In genomic region chr1:22837332-22837731, GRCh38 we compare ENCODE assay signal across 19 cellular contexts.
A peak's percentile ranks its signal among the peaks of the same experiment; 100 is the strongest.
DNase-seq lines count a peak whose midpoint lies in the region; ATAC-seq, FAIRE-seq and TF ChIP-seq lines count a peak whose summit lies in the region.
"Had no signal": no experiment of that assay in that cellular context is flagged by ENCODE, and none has a peak within 500 bp of the region (broad histone marks: within the 10 kb centered on the region; RNA-seq: fewer than 3 reads in every experiment).

No MANE protein-coding gene starts in this region.

- H3K9me3 ChIP-seq in HEK293 (ENCODE audit: control insufficient read depth, insufficient read depth, low read depth, low read length) (no peaks in the 10 kb centered on the region), astrocyte (ENCODE audit: insufficient read depth, low read depth, low read length) (no peaks in the 10 kb centered on the region), T-helper 17 cell (ENCODE audit: control insufficient read depth, low read length, poor library complexity, severe bottlenecking) (no peaks in the 10 kb centered on the region)
- H3K9me3 ChIP-seq: BLaER1 treated with 17β-estradiol and CSF1 and Interleukin-3, amounts not matched to agents 10 nM and 100 nM; HAP-1 had no signal

- H3K79me2 ChIP-seq in astrocyte (ENCODE audit: insufficient read depth, low read length), result no peaks in the 10 kb centered on the region

- H3K36me3 ChIP-seq in HEK293 (ENCODE audit: control insufficient read depth in 2 of 2, insufficient read depth in 1 of 2, low read length in 2 of 2) (no peaks in the 10 kb centered on the region), astrocyte (ENCODE audit: insufficient read depth, low read length) (no peaks in the 10 kb centered on the region), H7 (replicated peaks; ENCODE audit: control insufficient read depth, insufficient read depth, low read length) (no peaks in the 10 kb centered on the region)
- H3K36me3 ChIP-seq: BLaER1 treated with 17β-estradiol and CSF1 and Interleukin-3, amounts not matched to agents 10 nM and 100 nM; HAP-1 had no signal

- no peak overlapping the region for H3K9ac ChIP-seq in astrocyte (ENCODE audit: low read length)
- H3K9ac ChIP-seq: BLaER1 treated with 17β-estradiol and CSF1 and Interleukin-3, amounts not matched to agents 10 nM and 100 nM had no signal

- no peak overlapping the region for H3K4me3 ChIP-seq in HEK293 (ENCODE audit: low read depth, low read length)
- no peak overlapping the region for H3K4me3 ChIP-seq in astrocyte (ENCODE audit: insufficient read depth, low read depth, low read length)
- no peak overlapping the region for H3K4me3 ChIP-seq in fibroblast of villous mesenchyme (ENCODE audit: low read depth, low read length)
- no peak overlapping the region for H3K4me3 ChIP-seq in H7 (ENCODE audit: insufficient read depth, low read depth, low read length)
- H3K4me3 ChIP-seq: BLaER1 treated with 17β-estradiol and CSF1 and Interleukin-3, amounts not matched to agents 10 nM and 100 nM; GM12878; HAP-1 had no signal

- DNase-seq in astrocyte (ENCODE audit: low read depth) (no peak), fibroblast of villous mesenchyme (ENCODE audit: low read depth) (peak; percentile 28), H7 (no peak), T-helper 17 cell (no peak), NCI-H1092 treated with DMSO at 0.1 percent for 48 hours (lab: John Stamatoyannopoulos, UW) (no peak)
- DNase-seq: Calu3; CD8-positive, alpha-beta T cell; DMS53; DND-41; EL; GOT3 had no signal

- H3K9me3 Mint-ChIP-seq in astrocyte (ENCODE audit: unreplicated experiment), result peaks cover 4% of the 10 kb centered on the region
- H3K9me3 Mint-ChIP-seq in nephron, result no peaks in the 10 kb centered on the region
- H3K9me3 Mint-ChIP-seq: CD8-positive, alpha-beta T cell had no signal

- H2AFZ ChIP-seq in astrocyte (ENCODE audit: low read depth, low read length), result no peak overlapping the region

- H3K4me2 ChIP-seq in astrocyte (ENCODE audit: low read length), result no peak overlapping the region
- H3K4me2 ChIP-seq: BLaER1 treated with 17β-estradiol and CSF1 and Interleukin-3, amounts not matched to agents 10 nM and 100 nM had no signal

- FAIRE-seq in astrocyte (lab: Jason Lieb, UNC), result peak; percentile 17
- FAIRE-seq: GM12878, HTR-8/SVneo had no signal

- H3K27ac Mint-ChIP-seq in astrocyte (ENCODE audit: unreplicated experiment) (no peak overlapping the region), nephron (peak overlapping the region; percentile 89 to 91 (median 90)), T-helper 17 cell (no peak overlapping the region)
- H3K27ac Mint-ChIP-seq: B cell; CD8-positive, alpha-beta T cell had no signal

- H4K20me1 ChIP-seq in astrocyte (ENCODE audit: insufficient read depth, low read length), result peaks cover 50% of the 10 kb centered on the region

- H3K4me1 ChIP-seq in HEK293 (ENCODE audit: control insufficient read depth, insufficient read depth, low read length) (no peaks in the 10 kb centered on the region), astrocyte (ENCODE audit: insufficient read depth, low read length) (peaks cover 23% of the 10 kb centered on the region)
- H3K4me1 ChIP-seq: HAP-1 had no signal

- POLR2A ChIA-PET in HEK293 (lab: Yijun Ruan, JAX), result interaction anchor here (0.6 kb wide), 1 partner anchor 495 kb away, joined by 3 read pairs; no protein-coding TSS in a partner anchor

- no peak overlapping the region for H3K4me3 Mint-ChIP-seq in astrocyte (ENCODE audit: unreplicated experiment)
- H3K4me3 Mint-ChIP-seq in nephron, result no peak overlapping the region
- no peak overlapping the region for H3K4me3 Mint-ChIP-seq in T-helper 17 cell
- H3K4me3 Mint-ChIP-seq: B cell; CD8-positive, alpha-beta T cell had no signal

- CTCF ChIA-PET in HEK293 (lab: Yijun Ruan, JAX), result no interaction called here

- ATAC-seq in HG03139 (IDR thresholded peaks at IDR 0.05; ENCODE audit: unreplicated experiment) (no peak), T-helper 17 cell (no peak)
- ATAC-seq: CD8-positive, alpha-beta T cell; GM12878 had no signal

- no peak overlapping the region for H3K27ac ChIP-seq in HEK293 (ENCODE audit: extremely low read depth, low read depth, low read length)
- H3K27ac ChIP-seq in astrocyte (ENCODE audit: low read depth, low read length), result no peak overlapping the region
- H3K27ac ChIP-seq: BLaER1 treated with 17β-estradiol and CSF1 and Interleukin-3, amounts not matched to agents 10 nM and 100 nM had no signal

- H3K27me3 ChIP-seq in astrocyte (ENCODE audit: insufficient read depth, low read length) (no peaks in the 10 kb centered on the region), H7 (ENCODE audit: control insufficient read depth, insufficient read depth, low read length) (no peaks in the 10 kb centered on the region)
- H3K27me3 ChIP-seq: BLaER1 treated with 17β-estradiol and CSF1 and Interleukin-3, amounts not matched to agents 10 nM and 100 nM had no signal

- peaks cover 14% of the 10 kb centered on the region for H3K4me1 Mint-ChIP-seq in astrocyte (ENCODE audit: low read depth, unreplicated experiment)
- peaks cover 73% of the 10 kb centered on the region for H3K4me1 Mint-ChIP-seq in nephron
- no peaks in the 10 kb centered on the region for H3K4me1 Mint-ChIP-seq in T-helper 17 cell
- H3K4me1 Mint-ChIP-seq: B cell had no signal

- H3K27me3 Mint-ChIP-seq in astrocyte (ENCODE audit: low read depth, unreplicated experiment) (peaks cover 32% of the 10 kb centered on the region), nephron (ENCODE audit: low read depth) (peaks cover 20% of the 10 kb centered on the region), T-helper 17 cell (peaks cover 63% of the 10 kb centered on the region)

- TF ChIP-seq CTCF in HEK293 (tag by site-specific recombination; IDR thresholded peaks at IDR 0.05), result no peak
- TF ChIP-seq CTCF in astrocyte (IDR thresholded peaks at IDR 0.05; ENCODE audit: insufficient read depth, low read depth, low read length), result no peak
- TF ChIP-seq CTCF in fibroblast of villous mesenchyme (IDR thresholded peaks at IDR 0.05; ENCODE audit: insufficient read depth, low read depth, low read length), result no peak
- no peak for TF ChIP-seq CTCF in nephron (IDR thresholded peaks at IDR 0.05; ENCODE audit: unreplicated experiment in 3 of 3)

- H3K36me3 Mint-ChIP-seq in astrocyte (ENCODE audit: low read depth, unreplicated experiment) (no peaks in the 10 kb centered on the region), nephron (ENCODE audit: low read depth) (no peaks in the 10 kb centered on the region), T-helper 17 cell (ENCODE audit: low read depth) (peaks cover 2% of the 10 kb centered on the region)
- H3K36me3 Mint-ChIP-seq: CD8-positive, alpha-beta T cell had no signal

TF ChIP-seq in HEK293, 187 proteins besides CTCF, POLR2A, EP300 and RAD21:
- TF ChIP-seq ZSCAN23 (tag by site-specific recombination; IDR thresholded peaks at IDR 0.05) (no peak), GLI2 (tag by site-specific recombination; IDR thresholded peaks at IDR 0.05; ENCODE audit: borderline replicate concordance, low read depth) (no peak), PRDM4 (tag by site-specific recombination; IDR thresholded peaks at IDR 0.05) (0 out of 2 replicates have a peak, but pooled peaks have one; percentile 31)

Comparison
In these comparisons a context has a peak if more than half of its experiments do, and no peak if none do; other contexts are left out.
1. H3K27ac Mint-ChIP-seq: peak in nephron (3 of 3); none in astrocyte (single experiment) and T-helper 17 cell (single experiment).